In the genomic region with DNA sequence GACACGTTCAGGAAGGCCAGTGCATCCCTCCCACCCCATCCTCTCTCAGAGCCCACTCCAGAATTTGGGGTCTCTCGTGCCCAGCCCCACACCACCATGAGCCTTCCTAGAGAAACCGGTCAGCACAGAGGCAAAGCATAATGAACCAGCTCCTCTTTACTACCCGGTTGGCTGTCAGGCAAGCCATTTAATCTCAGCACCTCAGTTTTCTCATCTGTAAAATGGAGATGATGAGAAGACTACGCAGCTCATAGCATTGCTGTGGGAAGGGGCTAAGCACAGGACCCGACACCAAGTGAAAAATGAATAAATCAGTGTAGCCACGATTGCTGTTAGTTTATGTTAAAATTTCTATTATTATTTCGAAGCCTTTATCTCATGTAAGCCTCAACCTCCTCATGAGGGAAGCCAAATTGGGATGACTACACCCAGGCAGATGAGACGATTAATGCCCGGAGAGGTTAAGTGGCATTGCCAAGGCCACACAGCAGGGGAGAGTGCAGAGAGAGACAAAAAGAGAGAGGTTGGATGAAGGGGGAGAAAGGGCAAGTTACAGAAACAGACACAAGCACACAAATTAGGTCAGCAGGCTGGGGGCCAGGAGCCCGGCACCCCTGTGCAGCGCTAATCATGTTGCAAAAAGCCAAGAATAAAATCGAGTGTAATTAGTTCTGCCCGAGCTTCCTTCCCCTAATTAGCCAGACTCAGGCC, we compare ENCODE assay signal across 27 cellular contexts. TPM values are rescaled to one million over a fixed set of nuclear protein-coding genes. Genes with fewer than 3 reads are reported as not detected.
A peak's percentile ranks its signal among the peaks of the same experiment; 100 is the strongest.
DNase-seq lines count a peak whose midpoint lies in the region; ATAC-seq, FAIRE-seq and TF ChIP-seq lines count a peak whose summit lies in the region.
"Had no signal": no experiment of that assay in that cellular context is flagged by ENCODE, and none has a peak within 500 bp of the region (broad histone marks: within the 10 kb centered on the region; RNA-seq: fewer than 3 reads in every experiment).

No MANE protein-coding gene starts in this region.

- H2AFZ ChIP-seq in HepG2 (ENCODE audit: low read length) (no peak overlapping the region), osteoblast (ENCODE audit: low read length) (no peak overlapping the region)

- no peak for TF ChIP-seq POLR2A in HepG2 (IDR thresholded peaks at IDR 0.05; ENCODE audit: insufficient read depth in 1 of 2, low read depth in 2 of 2, low read length in 2 of 2)
- TF ChIP-seq POLR2A in right lobe of liver (IDR thresholded peaks at IDR 0.05): no peak

- no peak overlapping the region for H3K27ac ChIP-seq in HepG2 (ENCODE audit: extremely low read length, insufficient read depth, low read length)
- no peak overlapping the region for H3K27ac ChIP-seq in right lobe of liver
- no peak overlapping the region for H3K27ac ChIP-seq in osteoblast (ENCODE audit: low read depth, low read length)
- H3K27ac ChIP-seq: ascending aorta, cardiac muscle cell, SK-N-MC, upper lobe of right lung had no signal

- H3K9me3 ChIP-seq in HepG2 (ENCODE audit: low read length) (no peaks in the 10 kb centered on the region), right lobe of liver (no peaks in the 10 kb centered on the region), osteoblast (ENCODE audit: low read depth, low read length) (no peaks in the 10 kb centered on the region)
- H3K9me3 ChIP-seq: ascending aorta, HAP-1, upper lobe of right lung had no signal

- TF ChIP-seq RAD21 in HepG2 (CRISPR knock-in tag; IDR thresholded peaks at IDR 0.05): no peak

- POLR2A ChIA-PET in HepG2 (lab: Yijun Ruan, JAX): no interaction called here

- TF ChIP-seq CTCF in HepG2 (CRISPR knock-in tag; IDR thresholded peaks at IDR 0.05) (no peak), right lobe of liver (IDR thresholded peaks at IDR 0.05) (no peak), osteoblast (IDR thresholded peaks at IDR 0.05; ENCODE audit: extremely low read depth, low read depth, low read length) (no peak)

- no peak for DNase-seq in HepG2 (ENCODE audit: low spot score)
- no peak for DNase-seq in right lobe of liver
- peak; percentile 41 for DNase-seq in cerebellum (ENCODE audit: low spot score)
- peak; percentile 38 for DNase-seq in osteoblast (ENCODE audit: insufficient read length, low spot score, missing footprints)
- DNase-seq in NK-92 treated with Interleukin-12 subunit alpha and Interleukin-12 subunit beta, amount 100 ng/mL, for 24 hours (lab: John Stamatoyannopoulos, UW): no peak
- DNase-seq: activated CD4-positive, alpha-beta T cell treated with anti-CD3 and anti-CD28 coated beads, Interleukin-2, amount 10 ng/mL, durations not matched to agents 24 days and 14 days; activated effector memory CD4-positive, alpha-beta T cell treated with Interleukin-2 at 50 U/mL for 16 hours; activated naive CD8-positive, alpha-beta T cell treated with anti-CD3 and anti-CD28 coated beads for 36 hours; AML-193; CD8-positive, alpha-beta memory T cell; DMS 273 treated with DMSO at 0.1 percent for 48 hours; Karpas-422; NCI-H1436; NCI-H2107; NCI-H82; stimulated activated CD4-positive, alpha-beta T cell treated with anti-CD3 and anti-CD28 coated beads, Interleukin-4, amount 100 ng/mL, for 24 hours; upper lobe of right lung had no signal

- H3K4me1 ChIP-seq in HepG2 (ENCODE audit: insufficient read depth, low read length) (no peaks in the 10 kb centered on the region), right lobe of liver (no peaks in the 10 kb centered on the region), osteoblast (ENCODE audit: insufficient read depth, low read length) (peaks cover 8% of the 10 kb centered on the region)

- no peak overlapping the region for H3K9ac ChIP-seq in HepG2 (ENCODE audit: insufficient read depth, low read depth, low read length)

- H3K36me3 ChIP-seq in HepG2 (replicated peaks in 1 of 2; ENCODE audit: control insufficient read depth in 1 of 2, insufficient read depth in 2 of 2, low read length in 2 of 2) (no peaks in the 10 kb centered on the region), right lobe of liver (no peaks in the 10 kb centered on the region), osteoblast (ENCODE audit: insufficient read depth, low read length) (no peaks in the 10 kb centered on the region)
- H3K36me3 ChIP-seq: ascending aorta, cardiac muscle cell, HAP-1, upper lobe of right lung had no signal

- WGBS in HepG2 (ENCODE audit: low lambda C conversion rate): 27% methylated on average over 13 of the region's 14 CpGs
- WGBS in right lobe of liver (ENCODE audit: insufficient coverage, low coverage, low lambda C conversion rate, missing lambda C conversion rate): 74% methylated on average over 11 of the region's 14 CpGs

- no peak overlapping the region for H3K4me3 ChIP-seq in HepG2 (replicated peaks in 1 of 3; ENCODE audit: insufficient read depth in 1 of 3, low read depth in 2 of 3, low read length in 3 of 3)
- H3K4me3 ChIP-seq in right lobe of liver: no peak overlapping the region
- H3K4me3 ChIP-seq in osteoblast (ENCODE audit: insufficient read depth, low read length): no peak overlapping the region
- H3K4me3 ChIP-seq: ascending aorta, cardiac muscle cell, HAP-1, SK-N-MC, upper lobe of right lung had no signal

- H3K4me2 ChIP-seq in HepG2 (ENCODE audit: low read depth, low read length) (no peak overlapping the region), osteoblast (ENCODE audit: insufficient read depth, low read length) (no peak overlapping the region)

- H3K79me2 ChIP-seq in HepG2 (ENCODE audit: insufficient read depth, low read length) (no peaks in the 10 kb centered on the region), osteoblast (ENCODE audit: insufficient read depth, low read length) (no peaks in the 10 kb centered on the region)

- no peak for ATAC-seq in HepG2
- ATAC-seq in right lobe of liver: no peak
- ATAC-seq in SK-N-SH treated with all-trans-retinoic acid at 6 μM for 48 hours: no peak
- ATAC-seq in GM21576 (IDR thresholded peaks at IDR 0.05; ENCODE audit: unreplicated experiment): no peak
- ATAC-seq: left lobe of liver, upper lobe of right lung, WTC11 had no signal

- TF ChIP-seq EP300 in HepG2 (IDR thresholded peaks at IDR 0.05; ENCODE audit: low read depth in 2 of 2, low read length in 2 of 2) (no peak), HepG2 (CRISPR knock-in tag; IDR thresholded peaks at IDR 0.05; ENCODE audit: borderline replicate concordance) (no peak)

- H3K27me3 ChIP-seq in HepG2 (ENCODE audit: control insufficient read depth in 1 of 2, insufficient read depth in 2 of 2, low read length in 2 of 2) (peaks cover 0 to 13% of the 10 kb centered on the region in 2 experiments; a peak in 1 of 5 replicates), right lobe of liver (no peaks in the 10 kb centered on the region), osteoblast (ENCODE audit: insufficient read depth, low read length) (no peaks in the 10 kb centered on the region)
- H3K27me3 ChIP-seq: ascending aorta, cardiac muscle cell, upper lobe of right lung had no signal

- CTCF ChIA-PET in HepG2 (lab: Yijun Ruan, JAX; ENCODE audit: low intra/inter-chr PET ratio, low total read pairs): no interaction called here

- BruUV-seq in HepG2 (replicated peaks; lab: Mats Ljungman, UMichigan): no TSS peak

- H4K20me1 ChIP-seq in HepG2 (ENCODE audit: insufficient read depth, low read length) (no peaks in the 10 kb centered on the region), osteoblast (ENCODE audit: insufficient read depth, low read length) (peaks cover 33% of the 10 kb centered on the region)

- intact Hi-C loops in HepG2 (cut with micrococcal nuclease; ENCODE audit: unreplicated experiment): no loop called here
- intact Hi-C loops in right lobe of liver (cut with DNase I): loop anchor here in 1 of 2 donors (10.0 kb wide), 1 partner anchor 1288 kb away; no protein-coding TSS in a partner anchor

- FAIRE-seq in HepG2 (lab: Jason Lieb, UNC): no peak
- FAIRE-seq: GM12891, islet of Langerhans had no signal

- in situ Hi-C loops in HepG2 (cut with HindIII; ENCODE audit: extremely low pct_ligation_motif_present, low pct_unique_long_range_greater_than_20kb): no loop called here

TF ChIP-seq in HepG2, 621 proteins besides CTCF, POLR2A, EP300 and RAD21 (continues in another document):
- TF ChIP-seq ZNF629 (CRISPR knock-in tag; conservative IDR thresholded peaks at IDR 0.05): peak; percentile 41; the same call in 1 of the 2 replicates

TF ChIP-seq in SK-N-SH treated with all-trans-retinoic acid at 6 μM for 48 hours, 23 proteins besides CTCF, POLR2A, EP300 and RAD21 (continues in another document):
- TF ChIP-seq ZFP3 (CRISPR knock-in tag; IDR thresholded peaks at IDR 0.05): no peak

RNA-seq across cellular contexts. Expression of gene SDC3, which starts 25.7 kb away (rescaled TPM):
- total RNA-seq in HepG2 (2016; rRNA removed; fragmentation: Illumina TruSeq; extraction: Trizol) (0.18 and 0.49 TPM in 2 replicates), right lobe of liver (10 to 100 TPM; 13.8 to 45.7 (median 16.2) TPM), cerebellum (79.0 TPM), osteoblast (38.0 and 39.8 TPM in 2 replicates)
- 0.10 and 0.26 TPM in 2 replicates for total RNA-seq in HepG2 (2016; cell fraction: cytosol; rRNA removed; fragmentation: Illumina TruSeq; extraction: Trizol; ENCODE audit: low read depth)
- 0.25 and 0.61 TPM in 2 replicates for total RNA-seq in HepG2 (2016; cell fraction: insoluble cytoplasmic fraction; rRNA removed; fragmentation: Illumina TruSeq; extraction: Trizol)
- total RNA-seq in HepG2 (2016; cell fraction: membrane; rRNA removed; fragmentation: Illumina TruSeq; extraction: Trizol): 0.24 and 0.40 TPM in 2 replicates
- 0.47 and 0.78 TPM in 2 replicates for total RNA-seq in HepG2 (2016; cell fraction: nucleus; rRNA removed; fragmentation: Illumina TruSeq; extraction: Trizol)
- polyA plus RNA-seq in HepG2 (2011; rRNA removed): 0.84 and 0.85 TPM in 2 replicates
- polyA plus RNA-seq in HepG2 (2011; cell fraction: cytosol; rRNA removed): 0.64 and 0.74 TPM in 2 replicates
- 1.3 and 1.4 TPM in 2 replicates for polyA plus RNA-seq in HepG2 (2011; cell fraction: nucleus; rRNA removed)
- polyA plus RNA-seq in HepG2 (2012): 0.98 and 2.3 TPM in 2 replicates
- polyA plus RNA-seq in HepG2 (2016; cell fraction: cytosol; fragmentation: Illumina TruSeq; extraction: Trizol; ENCODE audit: low read depth): 0.11 and 0.24 TPM in 2 replicates
- 0.69 and 0.96 TPM in 2 replicates for polyA plus RNA-seq in HepG2 (2016; cell fraction: insoluble cytoplasmic fraction; fragmentation: Illumina TruSeq; extraction: Trizol; ENCODE audit: low read depth)
- polyA plus RNA-seq in HepG2 (2016; cell fraction: membrane; fragmentation: Illumina TruSeq; extraction: Trizol; ENCODE audit: low read depth): 0.35 and 0.79 TPM in 2 replicates
- 1.5 and 1.7 TPM in 2 replicates for polyA plus RNA-seq in HepG2 (2016; cell fraction: nucleus; fragmentation: Illumina TruSeq; extraction: Trizol; ENCODE audit: insufficient read depth, low read depth)
- polyA minus RNA-seq in HepG2 (2011; rRNA and poly(A)+ RNA removed; ENCODE audit: low replicate concordance): 1.8 and 6.1 TPM in 2 replicates
- 0.89 and 2.0 TPM in 2 replicates for polyA minus RNA-seq in HepG2 (2011; cell fraction: cytosol; rRNA and poly(A)+ RNA removed)
- polyA minus RNA-seq in HepG2 (2011; cell fraction: nucleus; rRNA and poly(A)+ RNA removed): 0.37 and 0.77 TPM in 2 replicates
- polyA plus RNA-seq: CD8-positive, alpha-beta memory T cell had no signal

Comparison
In these comparisons a context has a peak if more than half of its experiments do, and no peak if none do; other contexts are left out.
1. RNA of gene SDC3, which starts 25.7 kb away (total RNA-seq): 79.0 TPM in cerebellum (single experiment), 38.0 to 39.8 TPM in osteoblast and 13.8 to 45.7 TPM in right lobe of liver; 0.10 to 0.78 TPM in HepG2; every median in the first group is over 4 times any median in the second.
2. DNase-seq: peak in cerebellum (single experiment) and osteoblast (single experiment); none in HepG2 (single experiment), right lobe of liver (0 of 3) and NK-92 treated with Interleukin-12 subunit alpha and Interleukin-12 subunit beta, amount 100 ng/mL, for 24 hours (single experiment).